ENCODE assay signal across 9 cellular contexts in the genomic region with DNA sequence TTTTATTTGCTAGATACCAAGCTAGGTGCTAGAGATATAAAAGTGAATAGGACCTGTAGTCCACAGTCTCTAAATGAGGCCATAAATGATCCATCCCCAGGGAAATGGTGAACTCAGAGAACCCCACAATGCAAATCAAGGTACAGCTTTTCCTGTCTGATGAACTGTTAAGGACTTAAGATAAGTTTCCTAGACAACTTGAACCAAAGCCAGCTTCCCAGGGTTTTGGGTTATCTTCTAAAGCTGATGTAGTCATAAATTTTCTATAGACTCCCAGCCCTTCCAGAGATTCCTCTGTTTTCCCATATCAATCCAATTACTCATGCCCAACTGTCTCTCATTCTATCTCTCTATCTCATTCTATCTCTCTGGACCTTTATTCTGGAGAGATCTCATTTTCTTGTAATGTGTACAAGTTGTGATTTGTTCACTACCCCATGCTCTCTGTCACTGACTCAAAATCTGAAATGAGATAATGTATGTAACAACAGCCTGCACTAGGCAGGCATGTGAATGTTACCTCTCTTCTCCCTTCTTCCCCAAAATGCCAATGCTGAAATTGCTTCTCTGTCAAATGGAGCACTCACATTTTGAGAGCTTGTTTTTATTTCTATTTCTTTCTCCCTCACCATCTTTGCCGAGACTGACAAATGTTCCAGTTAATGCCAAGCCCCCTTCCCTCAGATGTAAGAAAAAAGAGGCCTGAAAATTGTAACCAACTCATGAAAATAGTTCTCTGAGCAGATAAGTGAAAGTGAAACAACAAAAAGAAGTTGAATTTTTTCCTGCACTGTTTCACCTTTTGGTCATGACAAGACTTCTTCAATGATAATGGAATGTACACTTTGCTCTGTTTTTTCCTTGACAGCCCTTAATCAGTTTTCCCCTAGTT.
DNase-seq lines count a peak whose midpoint lies in the region; ATAC-seq, FAIRE-seq and TF ChIP-seq lines count a peak whose summit lies in the region.
"Had no signal": no experiment of that assay in that cellular context is flagged by ENCODE, and none has a peak within 500 bp of the region (broad histone marks: within the 10 kb centered on the region; RNA-seq: fewer than 3 reads in every experiment).

No MANE protein-coding gene starts in this region.

- TF ChIP-seq CTCF in choroid plexus epithelial cell (conservative IDR thresholded peaks at IDR 0.05; ENCODE audit: low read depth, low read length) (no peak), mucosa of descending colon (IDR thresholded peaks at IDR 0.05) (no peak)

- no peaks in the 10 kb centered on the region for H3K4me1 ChIP-seq in mucosa of descending colon (ENCODE audit: low read depth)

- H3K36me3 ChIP-seq in mucosa of descending colon (ENCODE audit: low read depth): no peaks in the 10 kb centered on the region

- TF ChIP-seq POLR2A in H54 (IDR thresholded peaks at IDR 0.05; ENCODE audit: low read depth, low read length): no peak

- ATAC-seq in GM19328 (IDR thresholded peaks at IDR 0.05; ENCODE audit: unreplicated experiment) (peak; percentile 57), HG03108 (IDR thresholded peaks at IDR 0.05; ENCODE audit: unreplicated experiment) (peak; percentile 44), mucosa of descending colon (no peak)

- intact Hi-C loops in mucosa of descending colon (cut with DNase I, micrococcal nuclease): no loop called here

- no peak for FAIRE-seq in H54 (lab: Jason Lieb, UNC)
- FAIRE-seq: endometrium had no signal

- no peak overlapping the region for H3K4me3 ChIP-seq in choroid plexus epithelial cell (ENCODE audit: low read depth, low read length)
- no peak overlapping the region for H3K4me3 ChIP-seq in mucosa of descending colon

- H3K9me3 ChIP-seq in mucosa of descending colon: no peaks in the 10 kb centered on the region

- peak; percentile 1 for DNase-seq in EH (ENCODE audit: low read depth)
- DNase-seq in choroid plexus epithelial cell (ENCODE audit: low read depth): peak; percentile 7
- no peak for DNase-seq in GOT3 (lab: John Stamatoyannopoulos, UW)
- no peak for DNase-seq in mucosa of descending colon
- DNase-seq in activated CD4-positive, alpha-beta T cell treated with anti-CD3 and anti-CD28 coated beads for 48 hours: no peak
- no peak for DNase-seq in H54 (ENCODE audit: insufficient read length, low spot score)

Comparison
In these comparisons a context has a peak if more than half of its experiments do, and no peak if none do; other contexts are left out.
1. DNase-seq: peak in EH (single experiment) and choroid plexus epithelial cell (single experiment); none in GOT3 (single experiment), mucosa of descending colon (0 of 3), activated CD4-positive, alpha-beta T cell treated with anti-CD3 and anti-CD28 coated beads for 48 hours (single experiment) and H54 (single experiment).